ENCODE assay signal across 15 cellular contexts in the genomic region with DNA sequence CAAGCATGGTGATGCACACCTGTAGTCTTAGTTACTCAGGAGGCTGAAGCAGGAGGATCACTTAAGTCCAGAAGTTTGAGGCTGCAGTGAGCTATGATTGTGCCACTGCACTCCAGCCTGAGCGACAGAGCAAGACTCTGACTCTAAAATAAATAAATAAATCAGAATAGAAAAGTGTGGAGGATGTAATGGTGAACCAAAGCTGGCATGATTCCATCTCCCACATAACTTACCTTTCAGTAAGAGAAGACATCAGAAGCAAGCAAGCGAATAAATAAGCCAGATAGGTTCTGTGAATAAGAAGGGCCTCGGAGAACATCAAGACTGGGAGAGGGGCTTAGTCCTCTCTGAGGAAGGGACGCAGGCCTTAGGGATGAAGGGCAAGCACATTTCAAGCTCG. TPM values are rescaled to one million over a fixed set of nuclear protein-coding genes. Genes with fewer than 3 reads are reported as not detected.
A peak's percentile ranks its signal among the peaks of the same experiment; 100 is the strongest.
DNase-seq lines count a peak whose midpoint lies in the region; ATAC-seq, FAIRE-seq and TF ChIP-seq lines count a peak whose summit lies in the region.
"Had no signal": no experiment of that assay in that cellular context is flagged by ENCODE, and none has a peak within 500 bp of the region (broad histone marks: within the 10 kb centered on the region; RNA-seq: fewer than 3 reads in every experiment).

No MANE protein-coding gene starts in this region.

- H3K36me3 ChIP-seq in ascending aorta (no peaks in the 10 kb centered on the region), small intestine (ENCODE audit: control insufficient read depth in 2 of 2, insufficient read depth in 2 of 2, low read length in 2 of 2) (no peaks in the 10 kb centered on the region)
- H3K36me3 ChIP-seq: BLaER1 treated with 17β-estradiol and CSF1 and Interleukin-3, amounts not matched to agents 10 nM and 100 nM had no signal

- H3K36me3 Mint-ChIP-seq in mesothelial cell of epicardium = no peaks in the 10 kb centered on the region
- H3K36me3 Mint-ChIP-seq: activated CD4-positive, alpha-beta memory T cell treated with anti-CD3 and anti-CD28 coated beads for 36 hours had no signal

- H3K9me3 Mint-ChIP-seq in mesothelial cell of epicardium = no peaks in the 10 kb centered on the region
- H3K9me3 Mint-ChIP-seq: activated CD4-positive, alpha-beta memory T cell treated with anti-CD3 and anti-CD28 coated beads for 36 hours had no signal

- no peak overlapping the region for H3K4me3 Mint-ChIP-seq in mesothelial cell of epicardium
- H3K4me3 Mint-ChIP-seq: activated CD4-positive, alpha-beta memory T cell treated with anti-CD3 and anti-CD28 coated beads for 36 hours had no signal

- H3K4me1 ChIP-seq in ascending aorta (peaks cover 13 to 40% of the 10 kb centered on the region in 2 donors), small intestine (ENCODE audit: control insufficient read depth in 2 of 2, insufficient read depth in 1 of 2, low read depth in 1 of 2, low read length in 1 of 2) (peaks cover 0 to 18% of the 10 kb centered on the region in 2 donors)
- H3K4me1 ChIP-seq: parathyroid adenoma had no signal

- ATAC-seq in GM21619 (IDR thresholded peaks at IDR 0.05; ENCODE audit: unreplicated experiment) = no peak
- no peak for ATAC-seq in HG03039 (IDR thresholded peaks at IDR 0.05; ENCODE audit: unreplicated experiment)

- H3K4me3 ChIP-seq in ascending aorta = no peak overlapping the region
- H3K4me3 ChIP-seq in small intestine (ENCODE audit: low read depth in 1 of 2, low read length in 2 of 2) = no peak overlapping the region
- H3K4me3 ChIP-seq: BLaER1 treated with 17β-estradiol and CSF1 and Interleukin-3, amounts not matched to agents 10 nM and 100 nM had no signal

- TF ChIP-seq CTCF in ascending aorta (IDR thresholded peaks at IDR 0.05) = no peak
- no peak for TF ChIP-seq CTCF in mesothelial cell of epicardium (IDR thresholded peaks at IDR 0.05; ENCODE audit: unreplicated experiment)

- DNase-seq in HT-29 (ENCODE audit: low spot score) (peak; percentile 17), ascending aorta (ENCODE audit: low spot score in 2 of 2) (no peak), kidney tubule cell (ENCODE audit: low spot score) (peak; percentile 71), small intestine (no peak), mesothelial cell of epicardium (ENCODE audit: low spot score in 2 of 2, unreplicated experiment in 2 of 2) (no peak), dedifferentiated amniotic fluid mesenchymal stem cell (ENCODE audit: extremely low spot score) (no peak)
- DNase-seq: activated CD4-positive, alpha-beta memory T cell treated with anti-CD3 and anti-CD28 coated beads for 36 hours; amniotic stem cell; cortex of kidney; NCI-H2081; NCI-H748 treated with DMSO at 0.1 percent for 48 hours had no signal

- no peak for FAIRE-seq in small intestine (lab: Jason Lieb, UNC)

- H3K9me3 ChIP-seq in ascending aorta (no peaks in the 10 kb centered on the region), small intestine (ENCODE audit: control insufficient read depth, low read depth) (no peaks in the 10 kb centered on the region)
- H3K9me3 ChIP-seq: BLaER1 treated with 17β-estradiol and CSF1 and Interleukin-3, amounts not matched to agents 10 nM and 100 nM had no signal

- intact Hi-C loops in ascending aorta (cut with DNase I) = no loop called here

- H3K27ac ChIP-seq in ascending aorta (peak overlapping the region; percentile 6 to 85), small intestine (ENCODE audit: low read depth in 1 of 2, low read length in 1 of 2) (peak overlapping the region; percentile 93 to 97)
- H3K27ac ChIP-seq: parathyroid adenoma had no signal

- peaks cover 27% of the 10 kb centered on the region for H3K4me1 Mint-ChIP-seq in mesothelial cell of epicardium

- no peak overlapping the region for H3K27ac Mint-ChIP-seq in mesothelial cell of epicardium
- H3K27ac Mint-ChIP-seq: activated CD4-positive, alpha-beta memory T cell treated with anti-CD3 and anti-CD28 coated beads for 36 hours had no signal

- no peaks in the 10 kb centered on the region for H3K27me3 ChIP-seq in ascending aorta
- H3K27me3 ChIP-seq in small intestine (ENCODE audit: control insufficient read depth in 2 of 2, insufficient read depth in 2 of 2, low read length in 2 of 2) = no peaks in the 10 kb centered on the region
- H3K27me3 ChIP-seq: BLaER1 treated with 17β-estradiol and CSF1 and Interleukin-3, amounts not matched to agents 10 nM and 100 nM had no signal

- H3K27me3 Mint-ChIP-seq in mesothelial cell of epicardium (ENCODE audit: low read depth) = no peaks in the 10 kb centered on the region
- H3K27me3 Mint-ChIP-seq: activated CD4-positive, alpha-beta memory T cell treated with anti-CD3 and anti-CD28 coated beads for 36 hours had no signal

- 65 to 85% (median 75%) methylated on average over 5 of the region's 5 CpGs for WGBS in small intestine, 3 donors

RNA-seq across cellular contexts. Expression of gene TOMM20, which starts 59.5 kb away (rescaled TPM):
- total RNA-seq in HT-29 (2014; rRNA removed; shearing (Covaris generic)) = 47.0 and 49.0 TPM in 2 replicates
- total RNA-seq in ascending aorta = 25.3 TPM
- 10 to 100 TPM; 44.1 to 91.6 (median 61.6) TPM for polyA plus RNA-seq in small intestine
- 166 to 178 TPM (median 171 TPM) in 3 replicates for total RNA-seq in mesothelial cell of epicardium

Comparison
In these comparisons a context has a peak if more than half of its experiments do, and no peak if none do; other contexts are left out.
1. DNase-seq: peak in HT-29 (single experiment) and kidney tubule cell (single experiment); none in ascending aorta (0 of 2), small intestine (single experiment), mesothelial cell of epicardium (0 of 2) and dedifferentiated amniotic fluid mesenchymal stem cell (single experiment).